In the genomic region with DNA sequence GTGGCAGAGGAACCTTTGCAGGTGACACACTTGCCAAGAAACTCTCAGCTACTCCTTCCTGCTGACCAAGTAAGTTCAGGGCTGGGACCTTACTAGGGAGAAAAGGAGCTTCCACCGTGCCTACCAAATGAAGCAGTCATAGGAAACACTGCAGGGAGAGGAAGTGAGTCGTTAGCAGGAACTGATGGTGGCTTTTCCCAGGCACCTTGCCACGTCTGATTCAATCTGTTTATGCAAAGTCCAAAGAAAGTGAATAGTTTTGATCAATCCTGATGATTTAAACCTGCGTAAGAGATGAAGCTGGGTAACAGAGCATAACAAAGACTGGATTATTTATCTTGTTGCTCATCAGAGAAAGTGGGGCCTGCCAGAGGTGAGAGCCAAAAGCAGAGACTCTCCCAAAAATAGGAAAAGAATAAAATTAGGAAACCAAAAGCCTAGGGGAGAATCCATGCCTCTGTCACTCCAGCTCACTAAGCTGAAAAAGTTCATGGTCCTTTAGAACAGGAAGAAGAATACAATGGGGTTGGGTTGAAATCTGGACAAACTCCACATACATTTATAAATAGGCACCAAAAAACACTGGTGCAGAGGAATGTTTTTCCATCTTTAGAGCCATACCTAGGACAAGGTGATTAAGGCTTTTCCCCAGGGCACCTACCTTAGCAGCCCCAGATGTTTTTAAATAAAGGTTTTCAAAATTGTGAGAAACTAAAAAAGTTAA, we compare ENCODE assay signal across 8 cellular contexts. TPM values are rescaled to one million over a fixed set of nuclear protein-coding genes. Genes with fewer than 3 reads are reported as not detected.
DNase-seq lines count a peak whose midpoint lies in the region; ATAC-seq and TF ChIP-seq lines count a peak whose summit lies in the region.

No MANE protein-coding gene starts in this region.

- H3K4me3 ChIP-seq in astrocyte of the spinal cord (ENCODE audit: low read depth, low read length): no peak overlapping the region
- H3K4me3 ChIP-seq in uterus: no peak overlapping the region

- DNase-seq in activated naive CD8-positive, alpha-beta T cell treated with anti-CD3 and anti-CD28 coated beads, Interleukin-2, amount 10 ng/mL, durations not matched to agents 7 days and 5 days: no peak
- no peak for DNase-seq in activated naive CD8-positive, alpha-beta T cell treated with anti-CD3 and anti-CD28 coated beads, Interleukin-2, amount 50 U/mL, for 24 hours
- DNase-seq in astrocyte of the spinal cord (ENCODE audit: low read depth, low spot score): peak; percentile 95
- DNase-seq in kidney glomerular epithelial cell (lab: John Stamatoyannopoulos, UW): peak; percentile 89
- DNase-seq in uterus: peak in 1 of 2 donors; percentile 58
- no peak for DNase-seq in omental fat pad (ENCODE audit: low spot score)
- DNase-seq in T-helper 17 cell: no peak

- no peaks in the 10 kb centered on the region for H3K36me3 Mint-ChIP-seq in activated naive CD8-positive, alpha-beta T cell treated with anti-CD3 and anti-CD28 coated beads, Interleukin-2, amount 10 ng/mL, durations not matched to agents 7 days and 5 days
- no peaks in the 10 kb centered on the region for H3K36me3 Mint-ChIP-seq in activated naive CD8-positive, alpha-beta T cell treated with anti-CD3 and anti-CD28 coated beads, Interleukin-2, amount 50 U/mL, for 24 hours (ENCODE audit: low read depth)
- H3K36me3 Mint-ChIP-seq in T-helper 17 cell (ENCODE audit: low read depth): no peaks in the 10 kb centered on the region

- no peaks in the 10 kb centered on the region for H3K9me3 Mint-ChIP-seq in activated naive CD8-positive, alpha-beta T cell treated with anti-CD3 and anti-CD28 coated beads, Interleukin-2, amount 10 ng/mL, durations not matched to agents 7 days and 5 days
- H3K9me3 Mint-ChIP-seq in activated naive CD8-positive, alpha-beta T cell treated with anti-CD3 and anti-CD28 coated beads, Interleukin-2, amount 50 U/mL, for 24 hours: no peaks in the 10 kb centered on the region

- no peaks in the 10 kb centered on the region for H3K36me3 ChIP-seq in uterus

- TF ChIP-seq POLR2A in uterus (IDR thresholded peaks at IDR 0.05): no peak

- no peaks in the 10 kb centered on the region for H3K27me3 ChIP-seq in uterus

- intact Hi-C loops in uterus (cut with DNase I; ENCODE audit: low total_unique reads): no loop called here

- H3K4me3 Mint-ChIP-seq in activated naive CD8-positive, alpha-beta T cell treated with anti-CD3 and anti-CD28 coated beads, Interleukin-2, amount 10 ng/mL, durations not matched to agents 7 days and 5 days: peak overlapping the region; percentile 14
- H3K4me3 Mint-ChIP-seq in activated naive CD8-positive, alpha-beta T cell treated with anti-CD3 and anti-CD28 coated beads, Interleukin-2, amount 50 U/mL, for 24 hours: no peak overlapping the region
- no peak overlapping the region for H3K4me3 Mint-ChIP-seq in T-helper 17 cell

- in situ Hi-C loops in astrocyte of the spinal cord (cut with HindIII; ENCODE audit: low sequenced_read_pairs): no loop called here

- H3K9me3 ChIP-seq in uterus (no peaks in the 10 kb centered on the region), T-helper 17 cell (ENCODE audit: control insufficient read depth, low read length, poor library complexity, severe bottlenecking) (no peaks in the 10 kb centered on the region)

- H3K27ac ChIP-seq in uterus: peak overlapping the region; percentile 46 to 69

- TF ChIP-seq CTCF in astrocyte of the spinal cord (IDR thresholded peaks at IDR 0.05; ENCODE audit: low read depth, low read length): no peak
- TF ChIP-seq CTCF in uterus (IDR thresholded peaks at IDR 0.05): no peak
- no peak for TF ChIP-seq CTCF in omental fat pad (IDR thresholded peaks at IDR 0.05)

- H3K4me1 Mint-ChIP-seq in activated naive CD8-positive, alpha-beta T cell treated with anti-CD3 and anti-CD28 coated beads, Interleukin-2, amount 10 ng/mL, durations not matched to agents 7 days and 5 days: peaks cover 13% of the 10 kb centered on the region
- H3K4me1 Mint-ChIP-seq in activated naive CD8-positive, alpha-beta T cell treated with anti-CD3 and anti-CD28 coated beads, Interleukin-2, amount 50 U/mL, for 24 hours: peaks cover 3% of the 10 kb centered on the region
- H3K4me1 Mint-ChIP-seq in T-helper 17 cell: peaks cover 6% of the 10 kb centered on the region

- POLR2A ChIA-PET in activated naive CD8-positive, alpha-beta T cell treated with anti-CD3 and anti-CD28 coated beads, Interleukin-2, amount 10 ng/mL, durations not matched to agents 7 days and 5 days (lab: Charles Lee): no interaction called here

- peaks cover 15% of the 10 kb centered on the region for H3K27me3 Mint-ChIP-seq in activated naive CD8-positive, alpha-beta T cell treated with anti-CD3 and anti-CD28 coated beads, Interleukin-2, amount 10 ng/mL, durations not matched to agents 7 days and 5 days
- no peaks in the 10 kb centered on the region for H3K27me3 Mint-ChIP-seq in activated naive CD8-positive, alpha-beta T cell treated with anti-CD3 and anti-CD28 coated beads, Interleukin-2, amount 50 U/mL, for 24 hours
- peaks cover 25% of the 10 kb centered on the region for H3K27me3 Mint-ChIP-seq in T-helper 17 cell

- H3K4me1 ChIP-seq in uterus: no peaks in the 10 kb centered on the region

- no peak for ATAC-seq in activated naive CD8-positive, alpha-beta T cell treated with anti-CD3 and anti-CD28 coated beads, Interleukin-2, amount 10 ng/mL, durations not matched to agents 7 days and 5 days (ENCODE audit: low read depth)
- ATAC-seq in activated naive CD8-positive, alpha-beta T cell treated with anti-CD3 and anti-CD28 coated beads, Interleukin-2, amount 50 U/mL, for 24 hours: no peak
- ATAC-seq in omental fat pad (ENCODE audit: low FRiP score) (no peak), T-helper 17 cell (no peak), GM18868 (IDR thresholded peaks at IDR 0.05; ENCODE audit: unreplicated experiment) (no peak)

- no peak overlapping the region for H3K27ac Mint-ChIP-seq in activated naive CD8-positive, alpha-beta T cell treated with anti-CD3 and anti-CD28 coated beads, Interleukin-2, amount 10 ng/mL, durations not matched to agents 7 days and 5 days
- no peak overlapping the region for H3K27ac Mint-ChIP-seq in activated naive CD8-positive, alpha-beta T cell treated with anti-CD3 and anti-CD28 coated beads, Interleukin-2, amount 50 U/mL, for 24 hours
- no peak overlapping the region for H3K27ac Mint-ChIP-seq in T-helper 17 cell

RNA-seq across cellular contexts. Expression of a gene that starts 9.3 kb away (rescaled TPM):
- total RNA-seq in activated naive CD8-positive, alpha-beta T cell treated with anti-CD3 and anti-CD28 coated beads, Interleukin-2, amount 10 ng/mL, durations not matched to agents 7 days and 5 days: 10 to 100 TPM; 47.7 to 48.3 TPM
- total RNA-seq in uterus (100 to 1,000 TPM in 1 of 4 donors, 10 to 100 TPM in 3; 42.7 to 102 (median 70.9) TPM), omental fat pad (100 to 1,000 TPM in 2 of 4 donors, 10 to 100 TPM in 2; 54.1 to 110 (median 88.6) TPM), T-helper 17 cell (10 to 100 TPM; 33.4 to 35.2 TPM)

RNA-seq across cellular contexts. Expression of a gene that starts 34.2 kb away (rescaled TPM):
- 10 to 100 TPM; 12.8 TPM for total RNA-seq in activated naive CD8-positive, alpha-beta T cell treated with anti-CD3 and anti-CD28 coated beads, Interleukin-2, amount 10 ng/mL, durations not matched to agents 7 days and 5 days
- total RNA-seq in uterus (10 to 100 TPM in 2 of 4 donors, 1 to 10 TPM in 1, under 1 TPM in 1; 0.77 to 24.4 (median 8.4) TPM), omental fat pad (10 to 100 TPM; 32.1 to 81.8 (median 61.0) TPM), T-helper 17 cell (1 to 10 TPM; 3.2 to 7.3 TPM)

RNA-seq across cellular contexts. Expression of a gene that starts 47.8 kb away (rescaled TPM):
- total RNA-seq in activated naive CD8-positive, alpha-beta T cell treated with anti-CD3 and anti-CD28 coated beads, Interleukin-2, amount 10 ng/mL, durations not matched to agents 7 days and 5 days: under 1 TPM; 0.17 to 0.31 TPM
- under 1 TPM in 1 of 4 donors, not detected in 3; 0.12 TPM for total RNA-seq in uterus
- total RNA-seq in omental fat pad: under 1 TPM in 3 of 4 donors, not detected in 1; 0.12 to 0.74 (median 0.19) TPM
- not detected for total RNA-seq in T-helper 17 cell

Comparison
In these comparisons a context has a peak if more than half of its experiments do, and no peak if none do; other contexts are left out.
1. DNase-seq: peak in astrocyte of the spinal cord (single experiment) and kidney glomerular epithelial cell (single experiment); none in activated naive CD8-positive, alpha-beta T cell treated with anti-CD3 and anti-CD28 coated beads, Interleukin-2, amount 10 ng/mL, durations not matched to agents 7 days and 5 days (single experiment), activated naive CD8-positive, alpha-beta T cell treated with anti-CD3 and anti-CD28 coated beads, Interleukin-2, amount 50 U/mL, for 24 hours (single experiment), omental fat pad (single experiment) and T-helper 17 cell (0 of 3).